In genomic region chr2:37713258-37713700, GRCh38 we compare ENCODE assay signal across 11 cellular contexts. TPM values are rescaled to one million over a fixed set of nuclear protein-coding genes. Genes with fewer than 3 reads are reported as not detected.
DNase-seq lines count a peak whose midpoint lies in the region; ATAC-seq and FAIRE-seq lines count a peak whose summit lies in the region.
"Had no signal": no experiment of that assay in that cellular context is flagged by ENCODE, and none has a peak within 500 bp of the region (broad histone marks: within the 10 kb centered on the region; RNA-seq: fewer than 3 reads in every experiment).

No MANE protein-coding gene starts in this region.

- H3K14ac ChIP-seq in neuronal stem cell (ENCODE audit: low read length), result no peak overlapping the region

- H3K23ac ChIP-seq in neuronal stem cell (ENCODE audit: low read depth, low read length, poor library complexity), result no peak overlapping the region

- H2AFZ ChIP-seq in neuronal stem cell (ENCODE audit: low read length), result no peak overlapping the region

- no peak overlapping the region for H2BK5ac ChIP-seq in neuronal stem cell (ENCODE audit: low read length)

- no peak overlapping the region for H3K18ac ChIP-seq in neuronal stem cell (ENCODE audit: low read length)

- H3K9me3 ChIP-seq in SJSA1 (replicated peaks) (no peaks in the 10 kb centered on the region; the same call in 1 of the 2 replicates), neuronal stem cell (replicated peaks in 1 of 2; ENCODE audit: control insufficient read depth in 2 of 2, insufficient read depth in 1 of 2, low read depth in 1 of 2, low read length in 2 of 2) (peaks cover 0 to 6% of the 10 kb centered on the region in 2 donors)
- H3K9me3 ChIP-seq: neutrophil had no signal

- H3K4ac ChIP-seq in neuronal stem cell (ENCODE audit: low read length), result no peak overlapping the region

- H3K27me3 ChIP-seq in SJSA1 (replicated peaks), result no peaks in the 10 kb centered on the region
- no peaks in the 10 kb centered on the region for H3K27me3 ChIP-seq in neuronal stem cell (ENCODE audit: control insufficient read depth in 3 of 3, insufficient read depth in 3 of 3, low read depth in 1 of 3, low read length in 3 of 3)
- H3K27me3 ChIP-seq: neutrophil had no signal

- H3K36me3 ChIP-seq in SJSA1, result no peaks in the 10 kb centered on the region
- H3K36me3 ChIP-seq in neuronal stem cell (replicated peaks in 1 of 2; ENCODE audit: control insufficient read depth in 2 of 2, insufficient read depth in 2 of 2, low read length in 2 of 2), result no peaks in the 10 kb centered on the region
- H3K36me3 ChIP-seq: neutrophil had no signal

- H4K91ac ChIP-seq in neuronal stem cell (ENCODE audit: low read depth, low read length, poor library complexity), result no peak overlapping the region

- no peak overlapping the region for H4K8ac ChIP-seq in neuronal stem cell (ENCODE audit: low read depth, low read length)

- DNase-seq in A172 (ENCODE audit: low spot score) (peak; percentile 90), GOT3 (lab: John Stamatoyannopoulos, UW) (peak; percentile 14), SJSA1 (ENCODE audit: low read depth in 1 of 2, low spot score in 2 of 2) (peak; percentile 79 to 86), fibroblast of gingiva (ENCODE audit: low read depth) (peak; percentile 90), cardiac septum (ENCODE audit: low spot score) (no peak), GM19239 (ENCODE audit: insufficient read length, low spot score) (no peak), neuronal stem cell (ENCODE audit: low spot score) (no peak)
- DNase-seq: DND-41 had no signal

- no peaks in the 10 kb centered on the region for H3K79me1 ChIP-seq in neuronal stem cell (ENCODE audit: low read depth, low read length)

- H3K4me3 ChIP-seq in SJSA1, result no peak overlapping the region
- H3K4me3 ChIP-seq in neuronal stem cell (ENCODE audit: low read length in 2 of 2), result no peak overlapping the region

- H2BK120ac ChIP-seq in neuronal stem cell (ENCODE audit: low read depth, low read length), result no peak overlapping the region

- no peak for ATAC-seq in GM19351 (IDR thresholded peaks at IDR 0.05; ENCODE audit: unreplicated experiment)

- no peak for FAIRE-seq in GM19239 (lab: Jason Lieb, UNC)
- FAIRE-seq: endometrium had no signal

- peaks cover 45% of the 10 kb centered on the region for H3K4me1 ChIP-seq in SJSA1 (replicated peaks)
- H3K4me1 ChIP-seq in neuronal stem cell (ENCODE audit: control insufficient read depth in 2 of 2, insufficient read depth in 1 of 2, low read depth in 1 of 2, low read length in 2 of 2), result peaks cover 4 to 6% of the 10 kb centered on the region in 2 donors

- no peak overlapping the region for H2BK15ac ChIP-seq in neuronal stem cell (ENCODE audit: low read length)

- H2BK12ac ChIP-seq in neuronal stem cell (ENCODE audit: low read length), result no peak overlapping the region

- H3K9ac ChIP-seq in neuronal stem cell (ENCODE audit: low read depth, low read length, poor library complexity), result no peak overlapping the region

- H3K4me2 ChIP-seq in neuronal stem cell (ENCODE audit: insufficient read depth, low read length, poor library complexity, severe bottlenecking), result no peak overlapping the region

- H2AK5ac ChIP-seq in neuronal stem cell (ENCODE audit: low read depth, low read length), result no peak overlapping the region

- H3K27ac ChIP-seq in SJSA1, result peak overlapping the region; percentile 86
- H3K27ac ChIP-seq in neuronal stem cell (replicated peaks; ENCODE audit: low read length), result no peak overlapping the region
- H3K27ac ChIP-seq: neutrophil had no signal

- intact Hi-C loops in cardiac septum (cut with DNase I), result no loop called here

- no CpG with 5 or more reads among the region's 3 CpGs for WGBS in neuronal stem cell (ENCODE audit: extremely low coverage in 2 of 2, insufficient read length in 2 of 2, insufficient replicate concordance in 1 of 2), 2 donors

RNA-seq across cellular contexts. Expression of gene CDC42EP3, which starts 41.8 kb away (rescaled TPM):
- 66.8 and 71.5 TPM in 2 replicates for total RNA-seq in A172 (2014; rRNA removed; shearing (Covaris generic))
- total RNA-seq in SJSA1 (2014; rRNA removed; shearing (Covaris generic)), result 33.6 and 50.8 TPM in 2 replicates
- 194 TPM for total RNA-seq in cardiac septum
- 32.1 TPM for polyA plus RNA-seq in neuronal stem cell (2013, experiment 1 of 2)
- 31.5 TPM for polyA plus RNA-seq in neuronal stem cell (2013, experiment 2 of 2)

Comparison
In these comparisons a context has a peak if more than half of its experiments do, and no peak if none do; other contexts are left out.
1. DNase-seq: peak in A172 (single experiment), GOT3 (single experiment), SJSA1 (2 of 2) and fibroblast of gingiva (single experiment); none in cardiac septum (single experiment), GM19239 (single experiment) and neuronal stem cell (single experiment).